9 cellular contexts compared by ENCODE assay signal in genomic region chr9:124008307-124008854, GRCh38. TPM values are rescaled to one million over a fixed set of nuclear protein-coding genes. Genes with fewer than 3 reads are reported as not detected.
DNase-seq lines count a peak whose midpoint lies in the region; ATAC-seq lines count a peak whose summit lies in the region.
"Had no signal": no experiment of that assay in that cellular context is flagged by ENCODE, and none has a peak within 500 bp of the region (broad histone marks: within the 10 kb centered on the region; RNA-seq: fewer than 3 reads in every experiment).

No MANE protein-coding gene starts in this region.

- no peaks in the 10 kb centered on the region for H3K36me3 Mint-ChIP-seq in activated naive CD8-positive, alpha-beta T cell treated with anti-CD3 and anti-CD28 coated beads, Interleukin-2, amount 10 ng/mL, durations not matched to agents 7 days and 5 days

- H3K27me3 Mint-ChIP-seq in activated naive CD8-positive, alpha-beta T cell treated with anti-CD3 and anti-CD28 coated beads, Interleukin-2, amount 10 ng/mL, durations not matched to agents 7 days and 5 days = peaks cover 83% of the 10 kb centered on the region

- H3K9me3 ChIP-seq in neuron (ENCODE audit: low read length) = no peaks in the 10 kb centered on the region

- POLR2A ChIA-PET in activated naive CD8-positive, alpha-beta T cell treated with anti-CD3 and anti-CD28 coated beads, Interleukin-2, amount 10 ng/mL, durations not matched to agents 7 days and 5 days (lab: Charles Lee) = no interaction called here

- peaks cover 36% of the 10 kb centered on the region for H3K4me1 ChIP-seq in neuron (ENCODE audit: insufficient read depth, low read length)

- peak overlapping the region; percentile 30 for H3K4me3 Mint-ChIP-seq in activated naive CD8-positive, alpha-beta T cell treated with anti-CD3 and anti-CD28 coated beads, Interleukin-2, amount 10 ng/mL, durations not matched to agents 7 days and 5 days

- peaks cover 17% of the 10 kb centered on the region for H3K4me1 Mint-ChIP-seq in activated naive CD8-positive, alpha-beta T cell treated with anti-CD3 and anti-CD28 coated beads, Interleukin-2, amount 10 ng/mL, durations not matched to agents 7 days and 5 days

- DNase-seq in DMS79 treated with DMSO at 0.1 percent for 48 hours (lab: John Stamatoyannopoulos, UW) (peak; percentile 31), DMS79 (lab: John Stamatoyannopoulos, UW) (no peak), nucleus accumbens (lab: John Stamatoyannopoulos, UW) (no peak), NCI-H1436 treated with DMSO at 0.1 percent for 48 hours (lab: John Stamatoyannopoulos, UW) (no peak)
- no peak for DNase-seq in Jurkat, Clone E6-1 (ENCODE audit: low read depth, low spot score)
- DNase-seq in activated naive CD8-positive, alpha-beta T cell treated with anti-CD3 and anti-CD28 coated beads, Interleukin-2, amount 10 ng/mL, durations not matched to agents 7 days and 5 days = peak; percentile 53
- DNase-seq: MV-4-11 had no signal

- H3K9me3 Mint-ChIP-seq in activated naive CD8-positive, alpha-beta T cell treated with anti-CD3 and anti-CD28 coated beads, Interleukin-2, amount 10 ng/mL, durations not matched to agents 7 days and 5 days = peaks cover 1% of the 10 kb centered on the region

- peaks cover 89% of the 10 kb centered on the region for H3K27me3 ChIP-seq in neuron (ENCODE audit: insufficient read depth, low read length)

- peak overlapping the region; percentile 24 for H3K4me3 ChIP-seq in Jurkat, Clone E6-1 (ENCODE audit: low read length)
- H3K4me3 ChIP-seq in neuron (ENCODE audit: low read length) = peak overlapping the region; percentile 14

- no peaks in the 10 kb centered on the region for H3K36me3 ChIP-seq in neuron (ENCODE audit: insufficient read depth, low read length)

- peak overlapping the region; percentile 61 for H3K27ac Mint-ChIP-seq in activated naive CD8-positive, alpha-beta T cell treated with anti-CD3 and anti-CD28 coated beads, Interleukin-2, amount 10 ng/mL, durations not matched to agents 7 days and 5 days

- H2AFZ ChIP-seq in neuron (ENCODE audit: low read depth, low read length) = no peak overlapping the region

- ATAC-seq in activated naive CD8-positive, alpha-beta T cell treated with anti-CD3 and anti-CD28 coated beads, Interleukin-2, amount 10 ng/mL, durations not matched to agents 7 days and 5 days (ENCODE audit: low read depth) = no peak
- ATAC-seq in HG03196 (IDR thresholded peaks at IDR 0.05; ENCODE audit: unreplicated experiment) = no peak

RNA-seq across cellular contexts. Expression of gene LHX2, which starts 3.2 kb away (rescaled TPM):
- polyA plus RNA-seq in Jurkat, Clone E6-1 (2012; ENCODE audit: insufficient read depth, insufficient read length) = 1.4 TPM
- not detected for total RNA-seq in activated naive CD8-positive, alpha-beta T cell treated with anti-CD3 and anti-CD28 coated beads, Interleukin-2, amount 10 ng/mL, durations not matched to agents 7 days and 5 days

Comparison
In these comparisons a context has a peak if more than half of its experiments do, and no peak if none do; other contexts are left out.
1. DNase-seq: peak in DMS79 treated with DMSO at 0.1 percent for 48 hours (single experiment) and activated naive CD8-positive, alpha-beta T cell treated with anti-CD3 and anti-CD28 coated beads, Interleukin-2, amount 10 ng/mL, durations not matched to agents 7 days and 5 days (single experiment); none in DMS79 (single experiment), Jurkat, Clone E6-1 (single experiment), nucleus accumbens (0 of 56) and NCI-H1436 treated with DMSO at 0.1 percent for 48 hours (single experiment).